ENCODE assay signal across 26 cellular contexts in the genomic region with DNA sequence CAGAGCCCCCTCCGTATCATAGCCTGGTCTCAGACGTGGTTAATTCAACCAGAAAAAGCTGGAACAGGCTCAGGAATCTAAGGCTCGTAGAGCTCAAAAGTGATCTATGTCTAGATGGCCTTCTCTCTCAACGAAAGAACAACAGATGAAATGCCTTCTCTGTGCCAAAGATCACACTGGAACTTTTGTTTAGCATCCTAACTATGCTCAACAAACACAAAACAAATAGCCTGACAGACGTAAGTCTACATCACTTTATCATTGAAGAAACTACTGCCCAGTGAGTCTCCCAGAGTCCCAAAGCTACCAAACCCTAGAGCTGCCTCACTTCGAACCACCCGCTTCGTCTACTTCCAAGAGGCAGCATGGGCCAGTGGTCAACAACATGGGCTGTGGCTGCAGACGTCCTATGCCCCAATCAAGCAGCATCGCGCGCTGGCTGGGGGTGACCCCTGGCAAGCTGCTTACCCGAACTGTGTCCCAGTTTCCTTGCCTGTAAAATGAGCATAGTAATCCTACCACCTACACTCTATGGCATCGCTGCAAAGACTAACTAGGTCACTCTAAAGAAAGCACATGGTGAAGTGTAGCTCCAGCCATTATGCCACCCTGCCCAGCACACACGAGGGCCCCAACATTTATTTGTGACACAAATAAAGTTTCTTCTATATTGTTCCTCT. TPM values are rescaled to one million over a fixed set of nuclear protein-coding genes. Genes with fewer than 3 reads are reported as not detected.
DNase-seq lines count a peak whose midpoint lies in the region; ATAC-seq, FAIRE-seq and TF ChIP-seq lines count a peak whose summit lies in the region.
"Had no signal": no experiment of that assay in that cellular context is flagged by ENCODE, and none has a peak within 500 bp of the region (broad histone marks: within the 10 kb centered on the region; RNA-seq: fewer than 3 reads in every experiment).

No MANE protein-coding gene starts in this region.

- H3K4me3 Mint-ChIP-seq in stimulated activated naive CD8-positive, alpha-beta T cell treated with anti-CD3 and anti-CD28 coated beads, Interleukin-15, Interleukin-2, amounts not matched to agents 100 ng/mL and 50 ng/mL, for 24 hours, result no peak overlapping the region
- no peak overlapping the region for H3K4me3 Mint-ChIP-seq in stimulated activated naive CD8-positive, alpha-beta T cell treated with anti-CD3 and anti-CD28 coated beads, Interleukin-15, amount 100 ng/mL, for 72 hours
- no peak overlapping the region for H3K4me3 Mint-ChIP-seq in mesothelial cell of epicardium

- H3K27ac Mint-ChIP-seq in stimulated activated naive CD8-positive, alpha-beta T cell treated with anti-CD3 and anti-CD28 coated beads, Interleukin-15, Interleukin-2, amounts not matched to agents 100 ng/mL and 50 ng/mL, for 24 hours, result peak overlapping the region; percentile 42
- H3K27ac Mint-ChIP-seq in stimulated activated naive CD8-positive, alpha-beta T cell treated with anti-CD3 and anti-CD28 coated beads, Interleukin-15, amount 100 ng/mL, for 72 hours, result peak overlapping the region in 1 of 2 donors; percentile 25
- peak overlapping the region; percentile 89 for H3K27ac Mint-ChIP-seq in mesothelial cell of epicardium

- DNase-seq in stimulated activated naive CD8-positive, alpha-beta T cell treated with anti-CD3 and anti-CD28 coated beads, Interleukin-15, amount 100 ng/mL, for 72 hours, result no peak
- DNase-seq in astrocyte of the hippocampus (ENCODE audit: low read depth, low spot score), result peak; percentile 87
- DNase-seq in mesothelial cell of epicardium (ENCODE audit: low spot score in 2 of 2, unreplicated experiment in 2 of 2), result no peak
- no peak for DNase-seq in urothelium cell line (ENCODE audit: low spot score)
- DNase-seq in GM19238 (ENCODE audit: insufficient read length, low spot score), result no peak
- DNase-seq: activated CD4-positive, alpha-beta T cell treated with anti-CD3 and anti-CD28 coated beads, Interleukin-2, amount 50 U/mL, for 4 hours; activated naive CD4-positive, alpha-beta T cell treated with Interleukin-2 at 50 U/mL for 16 hours; foreskin fibroblast; hippocampal formation; islet precursor cell; KG1; NCI-H187; NCI-H226; PC-3; SIG-M5; stimulated activated CD4-positive, alpha-beta T cell treated with anti-CD3 and anti-CD28 coated beads, Interleukin-2, amount 100 ng/mL, for 24 hours; stimulated activated naive CD4-positive, alpha-beta T cell; T-helper 2 cell; transverse colon had no signal

- no peak for TF ChIP-seq CTCF in mesothelial cell of epicardium (IDR thresholded peaks at IDR 0.05; ENCODE audit: unreplicated experiment)

- FAIRE-seq in urothelium cell line (lab: Jason Lieb, UNC), result peak; percentile 9
- FAIRE-seq: bronchial epithelial cell, GM12878, H54 had no signal

- peaks cover 73% of the 10 kb centered on the region for H3K36me3 Mint-ChIP-seq in stimulated activated naive CD8-positive, alpha-beta T cell treated with anti-CD3 and anti-CD28 coated beads, Interleukin-15, Interleukin-2, amounts not matched to agents 100 ng/mL and 50 ng/mL, for 24 hours (ENCODE audit: low read depth)
- peaks cover 11% of the 10 kb centered on the region for H3K36me3 Mint-ChIP-seq in mesothelial cell of epicardium

- H3K9me3 Mint-ChIP-seq in stimulated activated naive CD8-positive, alpha-beta T cell treated with anti-CD3 and anti-CD28 coated beads, Interleukin-15, Interleukin-2, amounts not matched to agents 100 ng/mL and 50 ng/mL, for 24 hours, result no peaks in the 10 kb centered on the region
- no peaks in the 10 kb centered on the region for H3K9me3 Mint-ChIP-seq in stimulated activated naive CD8-positive, alpha-beta T cell treated with anti-CD3 and anti-CD28 coated beads, Interleukin-15, amount 100 ng/mL, for 72 hours
- no peaks in the 10 kb centered on the region for H3K9me3 Mint-ChIP-seq in mesothelial cell of epicardium

- H3K4me1 Mint-ChIP-seq in stimulated activated naive CD8-positive, alpha-beta T cell treated with anti-CD3 and anti-CD28 coated beads, Interleukin-15, Interleukin-2, amounts not matched to agents 100 ng/mL and 50 ng/mL, for 24 hours (ENCODE audit: low read depth), result peaks cover 53% of the 10 kb centered on the region
- peaks cover 62% of the 10 kb centered on the region for H3K4me1 Mint-ChIP-seq in stimulated activated naive CD8-positive, alpha-beta T cell treated with anti-CD3 and anti-CD28 coated beads, Interleukin-15, amount 100 ng/mL, for 72 hours
- peaks cover 56% of the 10 kb centered on the region for H3K4me1 Mint-ChIP-seq in mesothelial cell of epicardium

- no peaks in the 10 kb centered on the region for H3K27me3 Mint-ChIP-seq in stimulated activated naive CD8-positive, alpha-beta T cell treated with anti-CD3 and anti-CD28 coated beads, Interleukin-15, Interleukin-2, amounts not matched to agents 100 ng/mL and 50 ng/mL, for 24 hours
- H3K27me3 Mint-ChIP-seq in stimulated activated naive CD8-positive, alpha-beta T cell treated with anti-CD3 and anti-CD28 coated beads, Interleukin-15, amount 100 ng/mL, for 72 hours, result no peaks in the 10 kb centered on the region
- H3K27me3 Mint-ChIP-seq in mesothelial cell of epicardium (ENCODE audit: low read depth), result no peaks in the 10 kb centered on the region

- no peak for ATAC-seq in stimulated activated naive CD8-positive, alpha-beta T cell treated with anti-CD3 and anti-CD28 coated beads, Interleukin-15, amount 100 ng/mL, for 72 hours
- no peak for ATAC-seq in GM19397 (IDR thresholded peaks at IDR 0.05; ENCODE audit: unreplicated experiment)
- ATAC-seq in GM21423 (IDR thresholded peaks at IDR 0.05; ENCODE audit: unreplicated experiment), result no peak
- ATAC-seq: GM12878, PC-3 had no signal

RNA-seq across cellular contexts. Expression of a gene that starts 35.0 kb away (rescaled TPM):
- 13.1 to 14.0 TPM (median 14.0 TPM) in 3 replicates for total RNA-seq in mesothelial cell of epicardium
- total RNA-seq: bronchial epithelial cell, myocyte had no signal
